Comparison of ENCODE assay signal across 1 cellular context in genomic region chr11:208177-208916, GRCh38.
A peak's percentile ranks its signal among the peaks of the same experiment; 100 is the strongest.
TF ChIP-seq lines count a peak whose summit lies in the region.

No MANE protein-coding gene starts in this region.

TF ChIP-seq in HepG2, 621 proteins besides CTCF, POLR2A, EP300 and RAD21 (continued from another document and continues in another):
- TF ChIP-seq RBM22 (optimal IDR thresholded peaks at IDR 0.05; ENCODE audit: low read length) (peak; percentile 12), PHF8 (CRISPR knock-in tag; IDR thresholded peaks at IDR 0.05) (peak; percentile 81), MTA1 (CRISPR knock-in tag; IDR thresholded peaks at IDR 0.05; ENCODE audit: borderline replicate concordance) (0 out of 2 replicates have a peak, but pooled peaks have one; percentile 65), HBP1 (CRISPR knock-in tag; IDR thresholded peaks at IDR 0.05; ENCODE audit: low read depth) (peak; percentile 72; the same call in 1 of the 2 replicates), ZFP91 (CRISPR knock-in tag; IDR thresholded peaks at IDR 0.05; ENCODE audit: borderline replicate concordance) (peak; percentile 98), NFE2 (CRISPR knock-in tag; IDR thresholded peaks at IDR 0.05) (no peak), ZNF263 (CRISPR knock-in tag; IDR thresholded peaks at IDR 0.05) (no peak), IKZF4 (CRISPR knock-in tag; IDR thresholded peaks at IDR 0.05; ENCODE audit: borderline replicate concordance, low read depth, not compliant biosample characterization) (no peak), SUZ12 (IDR thresholded peaks at IDR 0.05; ENCODE audit: low read depth, low read length) (0 out of 2 replicates have a peak, but pooled peaks have one; percentile 18), ZNF414 (CRISPR knock-in tag; IDR thresholded peaks at IDR 0.05) (0 out of 2 replicates have a peak, but pooled peaks have one; percentile 28), ARHGAP35 (CRISPR knock-in tag; IDR thresholded peaks at IDR 0.05; ENCODE audit: borderline replicate concordance) (no peak), ASH2L (IDR thresholded peaks at IDR 0.05; ENCODE audit: insufficient read length, low read depth, low read length) (no peak), MEIS2 (CRISPR knock-in tag; IDR thresholded peaks at IDR 0.05) (no peak), SP140L (CRISPR knock-in tag; IDR thresholded peaks at IDR 0.05; ENCODE audit: borderline replicate concordance) (no peak), GABPB1 (CRISPR knock-in tag; IDR thresholded peaks at IDR 0.05) (peak; percentile 80), ZKSCAN5 (CRISPR knock-in tag; IDR thresholded peaks at IDR 0.05) (no peak), ARNTL (CRISPR knock-in tag; IDR thresholded peaks at IDR 0.05) (0 out of 2 replicates have a peak, but pooled peaks have one; percentile 50), DRAP1 (CRISPR knock-in tag; IDR thresholded peaks at IDR 0.05) (peak; percentile 38), TFDP1 (CRISPR knock-in tag; IDR thresholded peaks at IDR 0.05; ENCODE audit: borderline replicate concordance) (peak; percentile 77; the same call in 1 of the 2 replicates), RCOR2 (CRISPR knock-in tag; IDR thresholded peaks at IDR 0.05) (no peak), ZNF18 (CRISPR knock-in tag; IDR thresholded peaks at IDR 0.05; ENCODE audit: insufficient replicate concordance) (peak; percentile 36), ZNF501 (CRISPR knock-in tag; IDR thresholded peaks at IDR 0.05) (0 out of 2 replicates have a peak, but pooled peaks have one; percentile 14), ZBED4 (CRISPR knock-in tag; IDR thresholded peaks at IDR 0.05; ENCODE audit: borderline replicate concordance) (0 out of 2 replicates have a peak, but pooled peaks have one; percentile 36), SP4 (CRISPR knock-in tag; IDR thresholded peaks at IDR 0.05) (peak; percentile 61), YY1 (IDR thresholded peaks at IDR 0.05; ENCODE audit: insufficient read depth, insufficient replicate concordance, low read depth, low read length) (peak; percentile 68), RBFOX2 (IDR thresholded peaks at IDR 0.05; ENCODE audit: low read depth, low read length) (peak; percentile 87), SIN3A (IDR thresholded peaks at IDR 0.05; ENCODE audit: borderline replicate concordance, low read depth, low read length) (peak; percentile 84), XRCC5 (optimal IDR thresholded peaks at IDR 0.05; ENCODE audit: low read length) (peak; percentile 73), RXRB (CRISPR knock-in tag; IDR thresholded peaks at IDR 0.05; ENCODE audit: borderline replicate concordance) (0 out of 2 replicates have a peak, but pooled peaks have one; percentile 9), SPEN (CRISPR knock-in tag; IDR thresholded peaks at IDR 0.05; ENCODE audit: low read depth) (peak; percentile 65), TOPORS (CRISPR knock-in tag; IDR thresholded peaks at IDR 0.05) (peak; percentile 28; the same call in 1 of the 2 replicates), TAF1 (CRISPR knock-in tag; IDR thresholded peaks at IDR 0.05) (no peak; the same call in 1 of the 2 replicates), ZC3H13 (CRISPR knock-in tag; IDR thresholded peaks at IDR 0.05) (peak; percentile 99), ZSCAN25 (CRISPR knock-in tag; IDR thresholded peaks at IDR 0.05) (0 out of 2 replicates have a peak, but pooled peaks have one; percentile 21), NCOA2 (CRISPR knock-in tag; IDR thresholded peaks at IDR 0.05) (0 out of 2 replicates have a peak, but pooled peaks have one; percentile 1), GFI1 (CRISPR knock-in tag; IDR thresholded peaks at IDR 0.05; ENCODE audit: borderline replicate concordance) (no peak), ZBTB1 (CRISPR knock-in tag; IDR thresholded peaks at IDR 0.05; ENCODE audit: borderline replicate concordance) (no peak), ZNF337 (CRISPR knock-in tag; IDR thresholded peaks at IDR 0.05; ENCODE audit: borderline replicate concordance, low read depth) (peak; percentile 42; the same call in 1 of the 2 replicates), ZNF143 (CRISPR knock-in tag; IDR thresholded peaks at IDR 0.05) (peak; percentile 88), IRF2 (CRISPR knock-in tag; IDR thresholded peaks at IDR 0.05) (0 out of 2 replicates have a peak, but pooled peaks have one; percentile 25), MXI1 (IDR thresholded peaks at IDR 0.05; ENCODE audit: borderline replicate concordance, low read depth, low read length) (peak; percentile 52; the same call in 2 of the 3 replicates), PHF20 (CRISPR knock-in tag; IDR thresholded peaks at IDR 0.05) (peak; percentile 67), SMAD9 (CRISPR knock-in tag; IDR thresholded peaks at IDR 0.05) (0 out of 2 replicates have a peak, but pooled peaks have one; percentile 56), MEF2D (CRISPR knock-in tag; IDR thresholded peaks at IDR 0.05) (peak; percentile 56; the same call in 1 of the 2 replicates), KAT8 (CRISPR knock-in tag; IDR thresholded peaks at IDR 0.05) (peak; percentile 39; the same call in 1 of the 2 replicates), DDIT3 (CRISPR knock-in tag; IDR thresholded peaks at IDR 0.05) (0 out of 2 replicates have a peak, but pooled peaks have one; percentile 17), ZNF362 (CRISPR knock-in tag; IDR thresholded peaks at IDR 0.05; ENCODE audit: borderline replicate concordance) (no peak), TARDBP (CRISPR knock-in tag; IDR thresholded peaks at IDR 0.05) (0 out of 2 replicates have a peak, but pooled peaks have one; percentile 53), GMEB1 (CRISPR knock-in tag; IDR thresholded peaks at IDR 0.05; ENCODE audit: borderline replicate concordance) (peak; percentile 77), TEF (CRISPR knock-in tag; IDR thresholded peaks at IDR 0.05) (0 out of 2 replicates have a peak, but pooled peaks have one; percentile 36), ERF (CRISPR knock-in tag; IDR thresholded peaks at IDR 0.05) (peak; percentile 39; the same call in 1 of the 2 replicates)
